11 cellular contexts compared by ENCODE assay signal in genomic region chr2:157991932-157992331, GRCh38.
"Had no signal": no experiment of that assay in that cellular context is flagged by ENCODE, and none has a peak within 500 bp of the region (broad histone marks: within the 10 kb centered on the region; RNA-seq: fewer than 3 reads in every experiment).

No MANE protein-coding gene starts in this region.

- H3K9ac ChIP-seq: GM23248 had no signal

- H3K27ac ChIP-seq: GM23248 had no signal

- H3K4me2 ChIP-seq: GM23338 had no signal

- H3K4me3 ChIP-seq: GM23248, GM23338, HAP-1 had no signal

- H3K9me3 ChIP-seq: HAP-1 had no signal

- H3K36me3 ChIP-seq: HAP-1 had no signal

- H3K4me1 ChIP-seq: HAP-1 had no signal

- H2AFZ ChIP-seq: GM23248, GM23338 had no signal

- ATAC-seq: GM23338, HCT116 had no signal

- FAIRE-seq: H1, H54 had no signal

- DNase-seq: GM23248, GOT3, H7, H9, HCEC 1CT, HFFc6 had no signal
